In genomic region chr1:28887418-28887834, GRCh38 we compare ENCODE assay signal across 7 cellular contexts. TPM values are rescaled to one million over a fixed set of nuclear protein-coding genes. Genes with fewer than 3 reads are reported as not detected.
DNase-seq lines count a peak whose midpoint lies in the region; ATAC-seq and TF ChIP-seq lines count a peak whose summit lies in the region.

No MANE protein-coding gene starts in this region.

- H3K9me3 ChIP-seq in SU-DHL-6 (ENCODE audit: insufficient read depth, low read length) (no peaks in the 10 kb centered on the region), body of pancreas (no peaks in the 10 kb centered on the region)

- H3K4me3 ChIP-seq in SU-DHL-6 (ENCODE audit: insufficient read depth, low read length, poor library complexity, severe bottlenecking) (peak overlapping the region; percentile 99), body of pancreas (peak overlapping the region; percentile 73 to 85), kidney epithelial cell (ENCODE audit: low read depth, low read length) (peak overlapping the region; percentile 91)

- H3K27me3 ChIP-seq in SU-DHL-6 (ENCODE audit: low read length) (no peaks in the 10 kb centered on the region), body of pancreas (no peaks in the 10 kb centered on the region), kidney epithelial cell (ENCODE audit: control insufficient read depth, insufficient read depth, low read length) (no peaks in the 10 kb centered on the region)

- H3F3A ChIP-seq in SU-DHL-6 (ENCODE audit: insufficient read depth), result peaks cover 23% of the 10 kb centered on the region

- H3K27ac ChIP-seq in SU-DHL-6 (ENCODE audit: low read depth, low read length) (peak overlapping the region; percentile 90), body of pancreas (peak overlapping the region; percentile 64 to 83 (median 75))

- ATAC-seq in GM21423 (IDR thresholded peaks at IDR 0.05; ENCODE audit: unreplicated experiment) (peak; percentile 14), body of pancreas (peak; percentile 29), GM18520 (IDR thresholded peaks at IDR 0.05; ENCODE audit: unreplicated experiment) (no peak), HG03280 (IDR thresholded peaks at IDR 0.05; ENCODE audit: unreplicated experiment) (no peak)

- WGBS in body of pancreas, 2 donors, result 0 to 1% methylated on average over 2 to 37 of the region's 41 CpGs

- peak overlapping the region; percentile 98 for H3K9ac ChIP-seq in SU-DHL-6 (ENCODE audit: low read length)

- peak; percentile 37 to 55 (median 47) for DNase-seq in body of pancreas
- DNase-seq in kidney epithelial cell (ENCODE audit: low read depth), result no peak
- DNase-seq in stimulated activated CD8-positive, alpha-beta memory T cell treated with anti-CD3 and anti-CD28 coated beads, Interleukin-4, amount 100 ng/mL, for 48 hours, result peak; percentile 43

- peak overlapping the region; percentile 71 for H2AFZ ChIP-seq in SU-DHL-6 (ENCODE audit: low read depth, low read length, severe bottlenecking)

- intact Hi-C loops in body of pancreas (cut with DNase I), result no loop called here

- no peaks in the 10 kb centered on the region for H3K9me2 ChIP-seq in SU-DHL-6 (replicated peaks; ENCODE audit: insufficient read depth, low read length)

- no peak for TF ChIP-seq POLR2A in body of pancreas (IDR thresholded peaks at IDR 0.05)

- peaks cover 42% of the 10 kb centered on the region for H3K79me2 ChIP-seq in SU-DHL-6 (ENCODE audit: insufficient read depth, low read length)

- no peaks in the 10 kb centered on the region for H3K36me3 ChIP-seq in SU-DHL-6 (ENCODE audit: low read length)
- H3K36me3 ChIP-seq in body of pancreas (replicated peaks in 1 of 2; ENCODE audit: insufficient read depth in 1 of 2, low read depth in 2 of 2), result no peaks in the 10 kb centered on the region
- no peaks in the 10 kb centered on the region for H3K36me3 ChIP-seq in kidney epithelial cell (ENCODE audit: control insufficient read depth, insufficient read depth, low read length)

- H3K4me2 ChIP-seq in SU-DHL-6 (ENCODE audit: low read depth, low read length, poor library complexity, severe bottlenecking), result peak overlapping the region; percentile 80

- TF ChIP-seq CTCF in SU-DHL-6 (IDR thresholded peaks at IDR 0.05; ENCODE audit: insufficient read depth, low read length, poor library complexity, severe bottlenecking) (no peak), body of pancreas (IDR thresholded peaks at IDR 0.05) (no peak), kidney epithelial cell (IDR thresholded peaks at IDR 0.05; ENCODE audit: insufficient read depth, low read length, poor library complexity, severe bottlenecking) (no peak)

- H4K20me1 ChIP-seq in SU-DHL-6 (ENCODE audit: low read depth, low read length), result no peaks in the 10 kb centered on the region

- H3K4me1 ChIP-seq in body of pancreas, result peaks cover 45% of the 10 kb centered on the region

RNA-seq across cellular contexts. Expression of gene EPB41, which starts 26.9 kb away (rescaled TPM):
- total RNA-seq in body of pancreas (10 to 100 TPM; 45.8 to 54.7 TPM), kidney epithelial cell (40.5 and 40.7 TPM in 2 replicates)

Comparison
In these comparisons a context has a peak if more than half of its experiments do, and no peak if none do; other contexts are left out.
1. ATAC-seq: peak in GM21423 (single experiment) and body of pancreas (single experiment); none in GM18520 (single experiment) and HG03280 (single experiment).
2. Peak in every context shown above with its lines, with median percentiles within 50 percentile points of each other: H3K4me3 ChIP-seq.